In genomic region chr10:70664702-70665195, GRCh38 we compare ENCODE assay signal across 1 cellular context.
TF ChIP-seq lines count a peak whose summit lies in the region.

No MANE protein-coding gene starts in this region.

TF ChIP-seq in K562, 482 proteins besides CTCF, POLR2A, EP300 and RAD21 (continued from another document):
- peak; percentile 70 for TF ChIP-seq SMAD4 (CRISPR knock-in tag; conservative IDR thresholded peaks at IDR 0.05)
- no peak for TF ChIP-seq CHAMP1 (IDR thresholded peaks at IDR 0.05)
- 0 out of 2 replicates have a peak, but pooled peaks have one; percentile 2 for TF ChIP-seq HIVEP1 (CRISPR knock-in tag; IDR thresholded peaks at IDR 0.05)
- TF ChIP-seq NRF1 (conservative IDR thresholded peaks at IDR 0.05 in 1 of 2, IDR thresholded peaks at IDR 0.05 in 1 of 2): peak; percentile 27 to 29; a peak in 1 of 4 replicates
TF ChIP-seq in K562: peak in this region for 66.
